ENCODE assay signal across 1 cellular context in the genomic region with DNA sequence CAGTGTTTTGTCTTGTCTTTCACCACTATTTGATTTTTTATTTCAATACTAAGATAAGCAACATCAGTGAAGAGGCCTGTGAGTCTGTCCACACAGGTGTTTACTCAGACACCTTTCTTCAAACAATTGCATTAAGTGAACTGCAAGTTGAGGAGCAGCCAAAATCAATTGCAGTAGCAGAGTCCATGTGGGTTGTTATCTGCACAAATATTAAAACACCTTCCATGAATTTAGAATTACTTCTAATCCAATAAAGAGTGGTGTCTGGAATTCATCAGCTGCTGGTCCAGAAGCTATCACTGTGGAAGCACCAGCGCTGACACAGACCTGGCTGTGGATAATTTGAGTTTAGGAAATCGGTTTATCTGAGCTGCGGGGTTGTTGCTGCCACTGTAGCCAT.
TF ChIP-seq lines count a peak whose summit lies in the region.

No MANE protein-coding gene starts in this region.

TF ChIP-seq in HepG2, 621 proteins besides CTCF, POLR2A, EP300 and RAD21 (continued from another document and continues in another):
- TF ChIP-seq, protein P1, sequence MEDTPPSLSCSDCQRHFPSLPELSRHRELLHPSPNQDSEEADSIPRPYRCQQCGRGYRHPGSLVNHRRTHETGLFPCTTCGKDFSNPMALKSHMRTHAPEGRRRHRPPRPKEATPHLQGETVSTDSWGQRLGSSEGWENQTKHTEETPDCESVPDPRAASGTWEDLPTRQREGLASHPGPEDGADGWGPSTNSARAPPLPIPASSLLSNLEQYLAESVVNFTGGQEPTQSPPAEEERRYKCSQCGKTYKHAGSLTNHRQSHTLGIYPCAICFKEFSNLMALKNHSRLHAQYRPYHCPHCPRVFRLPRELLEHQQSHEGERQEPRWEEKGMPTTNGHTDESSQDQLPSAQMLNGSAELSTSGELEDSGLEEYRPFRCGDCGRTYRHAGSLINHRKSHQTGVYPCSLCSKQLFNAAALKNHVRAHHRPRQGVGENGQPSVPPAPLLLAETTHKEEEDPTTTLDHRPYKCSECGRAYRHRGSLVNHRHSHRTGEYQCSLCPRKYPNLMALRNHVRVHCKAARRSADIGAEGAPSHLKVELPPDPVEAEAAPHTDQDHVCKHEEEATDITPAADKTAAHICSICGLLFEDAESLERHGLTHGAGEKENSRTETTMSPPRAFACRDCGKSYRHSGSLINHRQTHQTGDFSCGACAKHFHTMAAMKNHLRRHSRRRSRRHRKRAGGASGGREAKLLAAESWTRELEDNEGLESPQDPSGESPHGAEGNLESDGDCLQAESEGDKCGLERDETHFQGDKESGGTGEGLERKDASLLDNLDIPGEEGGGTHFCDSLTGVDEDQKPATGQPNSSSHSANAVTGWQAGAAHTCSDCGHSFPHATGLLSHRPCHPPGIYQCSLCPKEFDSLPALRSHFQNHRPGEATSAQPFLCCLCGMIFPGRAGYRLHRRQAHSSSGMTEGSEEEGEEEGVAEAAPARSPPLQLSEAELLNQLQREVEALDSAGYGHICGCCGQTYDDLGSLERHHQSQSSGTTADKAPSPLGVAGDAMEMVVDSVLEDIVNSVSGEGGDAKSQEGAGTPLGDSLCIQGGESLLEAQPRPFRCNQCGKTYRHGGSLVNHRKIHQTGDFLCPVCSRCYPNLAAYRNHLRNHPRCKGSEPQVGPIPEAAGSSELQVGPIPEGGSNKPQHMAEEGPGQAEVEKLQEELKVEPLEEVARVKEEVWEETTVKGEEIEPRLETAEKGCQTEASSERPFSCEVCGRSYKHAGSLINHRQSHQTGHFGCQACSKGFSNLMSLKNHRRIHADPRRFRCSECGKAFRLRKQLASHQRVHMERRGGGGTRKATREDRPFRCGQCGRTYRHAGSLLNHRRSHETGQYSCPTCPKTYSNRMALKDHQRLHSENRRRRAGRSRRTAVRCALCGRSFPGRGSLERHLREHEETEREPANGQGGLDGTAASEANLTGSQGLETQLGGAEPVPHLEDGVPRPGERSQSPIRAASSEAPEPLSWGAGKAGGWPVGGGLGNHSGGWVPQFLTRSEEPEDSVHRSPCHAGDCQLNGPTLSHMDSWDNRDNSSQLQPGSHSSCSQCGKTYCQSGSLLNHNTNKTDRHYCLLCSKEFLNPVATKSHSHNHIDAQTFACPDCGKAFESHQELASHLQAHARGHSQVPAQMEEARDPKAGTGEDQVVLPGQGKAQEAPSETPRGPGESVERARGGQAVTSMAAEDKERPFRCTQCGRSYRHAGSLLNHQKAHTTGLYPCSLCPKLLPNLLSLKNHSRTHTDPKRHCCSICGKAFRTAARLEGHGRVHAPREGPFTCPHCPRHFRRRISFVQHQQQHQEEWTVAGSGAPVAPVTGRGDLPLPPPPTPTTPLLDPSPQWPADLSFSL (CRISPR knock-in tag; IDR thresholded peaks at IDR 0.05), result no peak
- no peak for TF ChIP-seq ADNP (CRISPR knock-in tag; IDR thresholded peaks at IDR 0.05)
- no peak for TF ChIP-seq HES4 (CRISPR knock-in tag; IDR thresholded peaks at IDR 0.05; ENCODE audit: borderline replicate concordance)
- TF ChIP-seq FOXA3 (CRISPR knock-in tag; IDR thresholded peaks at IDR 0.05), result 0 out of 2 replicates have a peak, but pooled peaks have one; percentile 7
- TF ChIP-seq, protein P2, sequence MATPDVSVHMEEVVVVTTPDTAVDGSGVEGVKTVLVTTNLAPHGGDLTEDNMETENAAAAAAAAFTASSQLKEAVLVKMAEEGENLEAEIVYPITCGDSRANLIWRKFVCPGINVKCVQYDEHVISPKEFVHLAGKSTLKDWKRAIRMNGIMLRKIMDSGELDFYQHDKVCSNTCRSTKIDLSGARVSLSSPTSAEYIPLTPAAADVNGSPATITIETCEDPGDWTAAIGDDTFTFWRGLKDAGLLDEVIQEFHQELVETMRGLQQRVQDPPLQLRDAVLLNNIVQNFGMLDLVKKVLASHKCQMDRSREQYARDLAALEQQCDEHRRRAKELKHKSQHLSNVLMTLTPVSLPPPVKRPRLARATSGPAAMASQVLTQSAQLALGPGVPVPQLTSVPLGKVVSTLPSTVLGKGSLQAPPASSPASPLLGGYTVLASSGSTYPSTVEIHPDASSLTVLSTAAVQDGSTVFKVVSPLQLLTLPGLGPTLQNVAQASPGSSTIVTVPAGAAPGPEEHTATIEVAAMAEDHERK (CRISPR knock-in tag; IDR thresholded peaks at IDR 0.05; ENCODE audit: low read depth), result no peak
- TF ChIP-seq ZSCAN29 (CRISPR knock-in tag; conservative IDR thresholded peaks at IDR 0.05), result no peak
- peak; percentile 42; the same call in 1 of the 2 replicates for TF ChIP-seq TBX2 (CRISPR knock-in tag; IDR thresholded peaks at IDR 0.05; ENCODE audit: borderline replicate concordance)
- no peak for TF ChIP-seq FOXA1 (IDR thresholded peaks at IDR 0.05)
- TF ChIP-seq FOXA1 (CRISPR knock-in tag; IDR thresholded peaks at IDR 0.05), result no peak
- peak; percentile 65; the same call in 1 of the 2 replicates for TF ChIP-seq HHEX (CRISPR knock-in tag; IDR thresholded peaks at IDR 0.05)
- TF ChIP-seq ZNF33B (CRISPR knock-in tag; IDR thresholded peaks at IDR 0.05), result no peak
- TF ChIP-seq HNRNPL (IDR thresholded peaks at IDR 0.05; ENCODE audit: low read depth, low read length), result no peak
- TF ChIP-seq KLF12 (CRISPR knock-in tag; IDR thresholded peaks at IDR 0.05; ENCODE audit: borderline replicate concordance), result no peak
- no peak for TF ChIP-seq SOX6 (IDR thresholded peaks at IDR 0.05)
- peak; percentile 23; the same call in 1 of the 2 replicates for TF ChIP-seq SOX6 (CRISPR knock-in tag; IDR thresholded peaks at IDR 0.05)
- TF ChIP-seq, protein P3, sequence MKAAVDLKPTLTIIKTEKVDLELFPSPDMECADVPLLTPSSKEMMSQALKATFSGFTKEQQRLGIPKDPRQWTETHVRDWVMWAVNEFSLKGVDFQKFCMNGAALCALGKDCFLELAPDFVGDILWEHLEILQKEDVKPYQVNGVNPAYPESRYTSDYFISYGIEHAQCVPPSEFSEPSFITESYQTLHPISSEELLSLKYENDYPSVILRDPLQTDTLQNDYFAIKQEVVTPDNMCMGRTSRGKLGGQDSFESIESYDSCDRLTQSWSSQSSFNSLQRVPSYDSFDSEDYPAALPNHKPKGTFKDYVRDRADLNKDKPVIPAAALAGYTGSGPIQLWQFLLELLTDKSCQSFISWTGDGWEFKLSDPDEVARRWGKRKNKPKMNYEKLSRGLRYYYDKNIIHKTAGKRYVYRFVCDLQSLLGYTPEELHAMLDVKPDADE (CRISPR knock-in tag; IDR thresholded peaks at IDR 0.05), result no peak
- no peak for TF ChIP-seq THAP11 (CRISPR knock-in tag; IDR thresholded peaks at IDR 0.05)
- TF ChIP-seq SIX4 (CRISPR knock-in tag; IDR thresholded peaks at IDR 0.05), result no peak
- TF ChIP-seq, protein P4, sequence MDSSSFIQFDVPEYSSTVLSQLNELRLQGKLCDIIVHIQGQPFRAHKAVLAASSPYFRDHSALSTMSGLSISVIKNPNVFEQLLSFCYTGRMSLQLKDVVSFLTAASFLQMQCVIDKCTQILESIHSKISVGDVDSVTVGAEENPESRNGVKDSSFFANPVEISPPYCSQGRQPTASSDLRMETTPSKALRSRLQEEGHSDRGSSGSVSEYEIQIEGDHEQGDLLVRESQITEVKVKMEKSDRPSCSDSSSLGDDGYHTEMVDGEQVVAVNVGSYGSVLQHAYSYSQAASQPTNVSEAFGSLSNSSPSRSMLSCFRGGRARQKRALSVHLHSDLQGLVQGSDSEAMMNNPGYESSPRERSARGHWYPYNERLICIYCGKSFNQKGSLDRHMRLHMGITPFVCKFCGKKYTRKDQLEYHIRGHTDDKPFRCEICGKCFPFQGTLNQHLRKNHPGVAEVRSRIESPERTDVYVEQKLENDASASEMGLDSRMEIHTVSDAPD (CRISPR knock-in tag; IDR thresholded peaks at IDR 0.05), result no peak
- TF ChIP-seq TCF7 (IDR thresholded peaks at IDR 0.05; ENCODE audit: low read depth), result peak; percentile 54
- no peak for TF ChIP-seq ZNF20 (CRISPR knock-in tag; IDR thresholded peaks at IDR 0.05)
- no peak for TF ChIP-seq SOX13 (IDR thresholded peaks at IDR 0.05)
- 0 out of 4 replicates have a peak, but pooled peaks of 1 of the 2 experiments have one; percentile 8 for TF ChIP-seq SOX13 (CRISPR knock-in tag; conservative IDR thresholded peaks at IDR 0.05 in 1 of 2, IDR thresholded peaks at IDR 0.05 in 1 of 2)
- 0 out of 2 replicates have a peak, but pooled peaks have one; percentile 24 for TF ChIP-seq HNF4A (CRISPR knock-in tag; IDR thresholded peaks at IDR 0.05)
- no peak for TF ChIP-seq ZNF546 (CRISPR knock-in tag; conservative IDR thresholded peaks at IDR 0.05)
- TF ChIP-seq BCL6 (CRISPR knock-in tag; IDR thresholded peaks at IDR 0.05), result peak; percentile 59; the same call in 1 of the 2 replicates
- TF ChIP-seq PTBP1 (IDR thresholded peaks at IDR 0.05; ENCODE audit: low read depth, low read length, poor library complexity, severe bottlenecking), result no peak
- no peak for TF ChIP-seq DNMT3B (CRISPR knock-in tag; conservative IDR thresholded peaks at IDR 0.05)
- no peak for TF ChIP-seq ZNF772 (CRISPR knock-in tag; IDR thresholded peaks at IDR 0.05)
- TF ChIP-seq, protein P5, sequence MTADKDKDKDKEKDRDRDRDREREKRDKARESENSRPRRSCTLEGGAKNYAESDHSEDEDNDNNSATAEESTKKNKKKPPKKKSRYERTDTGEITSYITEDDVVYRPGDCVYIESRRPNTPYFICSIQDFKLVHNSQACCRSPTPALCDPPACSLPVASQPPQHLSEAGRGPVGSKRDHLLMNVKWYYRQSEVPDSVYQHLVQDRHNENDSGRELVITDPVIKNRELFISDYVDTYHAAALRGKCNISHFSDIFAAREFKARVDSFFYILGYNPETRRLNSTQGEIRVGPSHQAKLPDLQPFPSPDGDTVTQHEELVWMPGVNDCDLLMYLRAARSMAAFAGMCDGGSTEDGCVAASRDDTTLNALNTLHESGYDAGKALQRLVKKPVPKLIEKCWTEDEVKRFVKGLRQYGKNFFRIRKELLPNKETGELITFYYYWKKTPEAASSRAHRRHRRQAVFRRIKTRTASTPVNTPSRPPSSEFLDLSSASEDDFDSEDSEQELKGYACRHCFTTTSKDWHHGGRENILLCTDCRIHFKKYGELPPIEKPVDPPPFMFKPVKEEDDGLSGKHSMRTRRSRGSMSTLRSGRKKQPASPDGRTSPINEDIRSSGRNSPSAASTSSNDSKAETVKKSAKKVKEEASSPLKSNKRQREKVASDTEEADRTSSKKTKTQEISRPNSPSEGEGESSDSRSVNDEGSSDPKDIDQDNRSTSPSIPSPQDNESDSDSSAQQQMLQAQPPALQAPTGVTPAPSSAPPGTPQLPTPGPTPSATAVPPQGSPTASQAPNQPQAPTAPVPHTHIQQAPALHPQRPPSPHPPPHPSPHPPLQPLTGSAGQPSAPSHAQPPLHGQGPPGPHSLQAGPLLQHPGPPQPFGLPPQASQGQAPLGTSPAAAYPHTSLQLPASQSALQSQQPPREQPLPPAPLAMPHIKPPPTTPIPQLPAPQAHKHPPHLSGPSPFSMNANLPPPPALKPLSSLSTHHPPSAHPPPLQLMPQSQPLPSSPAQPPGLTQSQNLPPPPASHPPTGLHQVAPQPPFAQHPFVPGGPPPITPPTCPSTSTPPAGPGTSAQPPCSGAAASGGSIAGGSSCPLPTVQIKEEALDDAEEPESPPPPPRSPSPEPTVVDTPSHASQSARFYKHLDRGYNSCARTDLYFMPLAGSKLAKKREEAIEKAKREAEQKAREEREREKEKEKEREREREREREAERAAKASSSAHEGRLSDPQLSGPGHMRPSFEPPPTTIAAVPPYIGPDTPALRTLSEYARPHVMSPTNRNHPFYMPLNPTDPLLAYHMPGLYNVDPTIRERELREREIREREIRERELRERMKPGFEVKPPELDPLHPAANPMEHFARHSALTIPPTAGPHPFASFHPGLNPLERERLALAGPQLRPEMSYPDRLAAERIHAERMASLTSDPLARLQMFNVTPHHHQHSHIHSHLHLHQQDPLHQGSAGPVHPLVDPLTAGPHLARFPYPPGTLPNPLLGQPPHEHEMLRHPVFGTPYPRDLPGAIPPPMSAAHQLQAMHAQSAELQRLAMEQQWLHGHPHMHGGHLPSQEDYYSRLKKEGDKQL (CRISPR knock-in tag; IDR thresholded peaks at IDR 0.05; ENCODE audit: low read depth), result 0 out of 2 replicates have a peak, but pooled peaks have one; percentile 34
- no peak for TF ChIP-seq ZNF768 (CRISPR knock-in tag; IDR thresholded peaks at IDR 0.05)
- TF ChIP-seq ZNF256 (CRISPR knock-in tag; conservative IDR thresholded peaks at IDR 0.05), result no peak
- TF ChIP-seq CBX5 (CRISPR knock-in tag; IDR thresholded peaks at IDR 0.05; ENCODE audit: borderline replicate concordance), result no peak
- peak; percentile 73; the same call in 1 of the 2 replicates for TF ChIP-seq TBX3 (IDR thresholded peaks at IDR 0.05; ENCODE audit: borderline replicate concordance)
- TF ChIP-seq ZNF383 (CRISPR knock-in tag; IDR thresholded peaks at IDR 0.05; ENCODE audit: borderline replicate concordance), result no peak
- TF ChIP-seq HOXA5 (CRISPR knock-in tag; IDR thresholded peaks at IDR 0.05), result no peak
- no peak for TF ChIP-seq SP140L (CRISPR knock-in tag; IDR thresholded peaks at IDR 0.05; ENCODE audit: borderline replicate concordance)
- peak; percentile 38; the same call in 1 of the 2 replicates for TF ChIP-seq NFIC (IDR thresholded peaks at IDR 0.05; ENCODE audit: low read length)
- TF ChIP-seq, protein P6, sequence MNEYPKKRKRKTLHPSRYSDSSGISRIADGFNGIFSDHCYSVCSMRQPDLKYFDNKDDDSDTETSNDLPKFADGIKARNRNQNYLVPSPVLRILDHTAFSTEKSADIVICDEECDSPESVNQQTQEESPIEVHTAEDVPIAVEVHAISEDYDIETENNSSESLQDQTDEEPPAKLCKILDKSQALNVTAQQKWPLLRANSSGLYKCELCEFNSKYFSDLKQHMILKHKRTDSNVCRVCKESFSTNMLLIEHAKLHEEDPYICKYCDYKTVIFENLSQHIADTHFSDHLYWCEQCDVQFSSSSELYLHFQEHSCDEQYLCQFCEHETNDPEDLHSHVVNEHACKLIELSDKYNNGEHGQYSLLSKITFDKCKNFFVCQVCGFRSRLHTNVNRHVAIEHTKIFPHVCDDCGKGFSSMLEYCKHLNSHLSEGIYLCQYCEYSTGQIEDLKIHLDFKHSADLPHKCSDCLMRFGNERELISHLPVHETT (CRISPR knock-in tag; conservative IDR thresholded peaks at IDR 0.05), result no peak
- TF ChIP-seq FOXP1 (IDR thresholded peaks at IDR 0.05), result no peak
- peak; percentile 39; the same call in 1 of the 2 replicates for TF ChIP-seq FOXP1 (CRISPR knock-in tag; IDR thresholded peaks at IDR 0.05)
- TF ChIP-seq, protein P7, sequence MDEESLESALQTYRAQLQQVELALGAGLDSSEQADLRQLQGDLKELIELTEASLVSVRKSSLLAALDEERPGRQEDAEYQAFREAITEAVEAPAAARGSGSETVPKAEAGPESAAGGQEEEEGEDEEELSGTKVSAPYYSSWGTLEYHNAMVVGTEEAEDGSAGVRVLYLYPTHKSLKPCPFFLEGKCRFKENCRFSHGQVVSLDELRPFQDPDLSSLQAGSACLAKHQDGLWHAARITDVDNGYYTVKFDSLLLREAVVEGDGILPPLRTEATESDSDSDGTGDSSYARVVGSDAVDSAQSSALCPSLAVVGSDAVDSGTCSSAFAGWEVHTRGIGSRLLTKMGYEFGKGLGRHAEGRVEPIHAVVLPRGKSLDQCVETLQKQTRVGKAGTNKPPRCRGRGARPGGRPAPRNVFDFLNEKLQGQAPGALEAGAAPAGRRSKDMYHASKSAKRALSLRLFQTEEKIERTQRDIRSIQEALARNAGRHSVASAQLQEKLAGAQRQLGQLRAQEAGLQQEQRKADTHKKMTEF (CRISPR knock-in tag; IDR thresholded peaks at IDR 0.05), result no peak
- TF ChIP-seq CBX2 (IDR thresholded peaks at IDR 0.05; ENCODE audit: low read depth, low read length), result no peak
- TF ChIP-seq CBX2 (CRISPR knock-in tag; IDR thresholded peaks at IDR 0.05; ENCODE audit: low read depth), result no peak
